ENCODE assay signal across 1 cellular context in the genomic region with DNA sequence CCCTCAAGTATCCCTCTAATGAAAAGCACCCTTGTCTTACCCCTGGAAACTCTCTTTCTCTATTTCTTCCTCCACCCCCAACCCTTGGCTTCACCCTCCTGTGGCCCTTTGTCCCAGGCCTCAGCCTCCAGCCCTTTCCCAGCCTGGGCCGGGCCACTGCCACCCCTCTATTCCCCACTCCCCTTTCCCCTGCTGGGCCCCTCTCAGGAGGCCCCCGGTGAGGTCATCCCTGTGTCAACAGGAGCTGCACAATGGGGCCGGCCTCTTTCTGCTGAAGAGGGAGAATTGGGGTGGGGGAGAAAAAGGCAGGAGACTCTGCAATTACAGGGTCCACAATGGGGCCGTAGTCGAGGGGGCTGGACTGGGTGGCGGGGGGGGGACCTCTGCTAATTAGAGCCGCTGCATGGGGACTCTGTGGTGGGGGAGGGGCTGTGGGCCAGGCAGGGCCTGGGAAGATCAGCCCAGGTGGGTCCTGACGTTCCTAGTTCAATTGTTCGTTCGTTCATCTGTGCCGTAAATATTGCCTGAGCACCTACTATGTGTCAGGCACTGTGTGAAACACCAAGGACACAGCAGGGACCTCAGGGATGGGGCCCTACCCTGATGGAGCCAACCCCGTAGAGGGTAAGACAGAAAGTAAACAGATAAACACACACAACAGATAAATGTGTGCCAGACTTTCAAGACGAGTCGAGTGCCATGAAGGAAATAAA.
TF ChIP-seq lines count a peak whose summit lies in the region.

No MANE protein-coding gene starts in this region.

TF ChIP-seq in HepG2, 621 proteins besides CTCF, POLR2A, EP300 and RAD21 (continued from another document and continues in another):
- TF ChIP-seq ZNF205 (CRISPR knock-in tag; IDR thresholded peaks at IDR 0.05) (no peak), KMT2B (CRISPR knock-in tag; IDR thresholded peaks at IDR 0.05) (no peak), SETDB1 (CRISPR knock-in tag; IDR thresholded peaks at IDR 0.05; ENCODE audit: borderline replicate concordance) (no peak), ZNF234 (CRISPR knock-in tag; conservative IDR thresholded peaks at IDR 0.05) (no peak), RCOR2 (CRISPR knock-in tag; IDR thresholded peaks at IDR 0.05) (no peak), ZNF543 (CRISPR knock-in tag; IDR thresholded peaks at IDR 0.05) (no peak), ZNF207 (IDR thresholded peaks at IDR 0.05; ENCODE audit: borderline replicate concordance) (no peak), SNAPC2 (CRISPR knock-in tag; IDR thresholded peaks at IDR 0.05) (no peak), DMAP1 (CRISPR knock-in tag; IDR thresholded peaks at IDR 0.05) (peak; percentile 33; the same call in 1 of the 2 replicates), FOXJ3 (CRISPR knock-in tag; IDR thresholded peaks at IDR 0.05; ENCODE audit: borderline replicate concordance) (no peak), NONO (IDR thresholded peaks at IDR 0.05) (no peak), NONO (CRISPR knock-in tag; conservative IDR thresholded peaks at IDR 0.05) (0 out of 2 replicates have a peak, but pooled peaks have one; percentile 58), MEIS2 (CRISPR knock-in tag; IDR thresholded peaks at IDR 0.05) (no peak), MBNL3 (CRISPR knock-in tag; conservative IDR thresholded peaks at IDR 0.05) (no peak), CC2D1A (CRISPR knock-in tag; IDR thresholded peaks at IDR 0.05) (no peak), ZMYM4 (CRISPR knock-in tag; IDR thresholded peaks at IDR 0.05) (no peak), SRSF9 (IDR thresholded peaks at IDR 0.05; ENCODE audit: borderline replicate concordance, insufficient read depth, low read depth, low read length, poor library complexity, severe bottlenecking) (no peak), SALL1 (CRISPR knock-in tag; IDR thresholded peaks at IDR 0.05) (no peak), SMARCE1 (IDR thresholded peaks at IDR 0.05; ENCODE audit: borderline replicate concordance) (no peak), GABPB1 (CRISPR knock-in tag; IDR thresholded peaks at IDR 0.05) (peak; percentile 39; the same call in 1 of the 2 replicates), JDP2 (CRISPR knock-in tag; IDR thresholded peaks at IDR 0.05; ENCODE audit: borderline replicate concordance) (no peak), HES4 (CRISPR knock-in tag; IDR thresholded peaks at IDR 0.05; ENCODE audit: borderline replicate concordance) (no peak), ZNF569 (CRISPR knock-in tag; IDR thresholded peaks at IDR 0.05; ENCODE audit: borderline replicate concordance) (no peak), ZNF431 (CRISPR knock-in tag; IDR thresholded peaks at IDR 0.05; ENCODE audit: borderline replicate concordance, low read depth) (no peak), SRY (CRISPR knock-in tag; IDR thresholded peaks at IDR 0.05) (no peak), NFE2 (CRISPR knock-in tag; IDR thresholded peaks at IDR 0.05) (no peak), THYN1 (CRISPR knock-in tag; IDR thresholded peaks at IDR 0.05; ENCODE audit: borderline replicate concordance, low read depth) (no peak), IKZF1 (IDR thresholded peaks at IDR 0.05) (no peak), FOXK1 (CRISPR knock-in tag; IDR thresholded peaks at IDR 0.05; ENCODE audit: borderline replicate concordance, low read depth) (peak; percentile 56; the same call in 1 of the 2 replicates), NR2C2 (CRISPR knock-in tag; IDR thresholded peaks at IDR 0.05; ENCODE audit: borderline replicate concordance) (peak; percentile 49; the same call in 1 of the 2 replicates), ZNF224 (CRISPR knock-in tag; IDR thresholded peaks at IDR 0.05) (no peak), ZFP82 (CRISPR knock-in tag; IDR thresholded peaks at IDR 0.05; ENCODE audit: borderline replicate concordance) (no peak), MYNN (CRISPR knock-in tag; IDR thresholded peaks at IDR 0.05; ENCODE audit: low read depth) (no peak)
- TF ChIP-seq, protein P1, sequence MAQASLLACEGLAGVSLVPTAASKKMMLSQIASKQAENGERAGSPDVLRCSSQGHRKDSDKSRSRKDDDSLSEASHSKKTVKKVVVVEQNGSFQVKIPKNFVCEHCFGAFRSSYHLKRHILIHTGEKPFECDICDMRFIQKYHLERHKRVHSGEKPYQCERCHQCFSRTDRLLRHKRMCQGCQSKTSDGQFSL (CRISPR knock-in tag; IDR thresholded peaks at IDR 0.05): no peak
- TF ChIP-seq, protein P2, sequence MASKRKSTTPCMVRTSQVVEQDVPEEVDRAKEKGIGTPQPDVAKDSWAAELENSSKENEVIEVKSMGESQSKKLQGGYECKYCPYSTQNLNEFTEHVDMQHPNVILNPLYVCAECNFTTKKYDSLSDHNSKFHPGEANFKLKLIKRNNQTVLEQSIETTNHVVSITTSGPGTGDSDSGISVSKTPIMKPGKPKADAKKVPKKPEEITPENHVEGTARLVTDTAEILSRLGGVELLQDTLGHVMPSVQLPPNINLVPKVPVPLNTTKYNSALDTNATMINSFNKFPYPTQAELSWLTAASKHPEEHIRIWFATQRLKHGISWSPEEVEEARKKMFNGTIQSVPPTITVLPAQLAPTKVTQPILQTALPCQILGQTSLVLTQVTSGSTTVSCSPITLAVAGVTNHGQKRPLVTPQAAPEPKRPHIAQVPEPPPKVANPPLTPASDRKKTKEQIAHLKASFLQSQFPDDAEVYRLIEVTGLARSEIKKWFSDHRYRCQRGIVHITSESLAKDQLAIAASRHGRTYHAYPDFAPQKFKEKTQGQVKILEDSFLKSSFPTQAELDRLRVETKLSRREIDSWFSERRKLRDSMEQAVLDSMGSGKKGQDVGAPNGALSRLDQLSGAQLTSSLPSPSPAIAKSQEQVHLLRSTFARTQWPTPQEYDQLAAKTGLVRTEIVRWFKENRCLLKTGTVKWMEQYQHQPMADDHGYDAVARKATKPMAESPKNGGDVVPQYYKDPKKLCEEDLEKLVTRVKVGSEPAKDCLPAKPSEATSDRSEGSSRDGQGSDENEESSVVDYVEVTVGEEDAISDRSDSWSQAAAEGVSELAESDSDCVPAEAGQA (IDR thresholded peaks at IDR 0.05; ENCODE audit: low read depth): no peak
- TF ChIP-seq, protein P2 (CRISPR knock-in tag; IDR thresholded peaks at IDR 0.05; ENCODE audit: borderline replicate concordance): no peak
- TF ChIP-seq, protein P3, sequence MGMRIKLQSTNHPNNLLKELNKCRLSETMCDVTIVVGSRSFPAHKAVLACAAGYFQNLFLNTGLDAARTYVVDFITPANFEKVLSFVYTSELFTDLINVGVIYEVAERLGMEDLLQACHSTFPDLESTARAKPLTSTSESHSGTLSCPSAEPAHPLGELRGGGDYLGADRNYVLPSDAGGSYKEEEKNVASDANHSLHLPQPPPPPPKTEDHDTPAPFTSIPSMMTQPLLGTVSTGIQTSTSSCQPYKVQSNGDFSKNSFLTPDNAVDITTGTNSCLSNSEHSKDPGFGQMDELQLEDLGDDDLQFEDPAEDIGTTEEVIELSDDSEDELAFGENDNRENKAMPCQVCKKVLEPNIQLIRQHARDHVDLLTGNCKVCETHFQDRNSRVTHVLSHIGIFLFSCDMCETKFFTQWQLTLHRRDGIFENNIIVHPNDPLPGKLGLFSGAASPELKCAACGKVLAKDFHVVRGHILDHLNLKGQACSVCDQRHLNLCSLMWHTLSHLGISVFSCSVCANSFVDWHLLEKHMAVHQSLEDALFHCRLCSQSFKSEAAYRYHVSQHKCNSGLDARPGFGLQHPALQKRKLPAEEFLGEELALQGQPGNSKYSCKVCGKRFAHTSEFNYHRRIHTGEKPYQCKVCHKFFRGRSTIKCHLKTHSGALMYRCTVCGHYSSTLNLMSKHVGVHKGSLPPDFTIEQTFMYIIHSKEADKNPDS (CRISPR knock-in tag; IDR thresholded peaks at IDR 0.05): no peak
- TF ChIP-seq, protein P4, sequence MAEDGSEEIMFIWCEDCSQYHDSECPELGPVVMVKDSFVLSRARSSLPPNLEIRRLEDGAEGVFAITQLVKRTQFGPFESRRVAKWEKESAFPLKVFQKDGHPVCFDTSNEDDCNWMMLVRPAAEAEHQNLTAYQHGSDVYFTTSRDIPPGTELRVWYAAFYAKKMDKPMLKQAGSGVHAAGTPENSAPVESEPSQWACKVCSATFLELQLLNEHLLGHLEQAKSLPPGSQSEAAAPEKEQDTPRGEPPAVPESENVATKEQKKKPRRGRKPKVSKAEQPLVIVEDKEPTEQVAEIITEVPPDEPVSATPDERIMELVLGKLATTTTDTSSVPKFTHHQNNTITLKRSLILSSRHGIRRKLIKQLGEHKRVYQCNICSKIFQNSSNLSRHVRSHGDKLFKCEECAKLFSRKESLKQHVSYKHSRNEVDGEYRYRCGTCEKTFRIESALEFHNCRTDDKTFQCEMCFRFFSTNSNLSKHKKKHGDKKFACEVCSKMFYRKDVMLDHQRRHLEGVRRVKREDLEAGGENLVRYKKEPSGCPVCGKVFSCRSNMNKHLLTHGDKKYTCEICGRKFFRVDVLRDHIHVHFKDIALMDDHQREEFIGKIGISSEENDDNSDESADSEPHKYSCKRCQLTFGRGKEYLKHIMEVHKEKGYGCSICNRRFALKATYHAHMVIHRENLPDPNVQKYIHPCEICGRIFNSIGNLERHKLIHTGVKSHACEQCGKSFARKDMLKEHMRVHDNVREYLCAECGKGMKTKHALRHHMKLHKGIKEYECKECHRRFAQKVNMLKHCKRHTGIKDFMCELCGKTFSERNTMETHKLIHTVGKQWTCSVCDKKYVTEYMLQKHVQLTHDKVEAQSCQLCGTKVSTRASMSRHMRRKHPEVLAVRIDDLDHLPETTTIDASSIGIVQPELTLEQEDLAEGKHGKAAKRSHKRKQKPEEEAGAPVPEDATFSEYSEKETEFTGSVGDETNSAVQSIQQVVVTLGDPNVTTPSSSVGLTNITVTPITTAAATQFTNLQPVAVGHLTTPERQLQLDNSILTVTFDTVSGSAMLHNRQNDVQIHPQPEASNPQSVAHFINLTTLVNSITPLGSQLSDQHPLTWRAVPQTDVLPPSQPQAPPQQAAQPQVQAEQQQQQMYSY (CRISPR knock-in tag; IDR thresholded peaks at IDR 0.05): no peak
- TF ChIP-seq, protein P5, sequence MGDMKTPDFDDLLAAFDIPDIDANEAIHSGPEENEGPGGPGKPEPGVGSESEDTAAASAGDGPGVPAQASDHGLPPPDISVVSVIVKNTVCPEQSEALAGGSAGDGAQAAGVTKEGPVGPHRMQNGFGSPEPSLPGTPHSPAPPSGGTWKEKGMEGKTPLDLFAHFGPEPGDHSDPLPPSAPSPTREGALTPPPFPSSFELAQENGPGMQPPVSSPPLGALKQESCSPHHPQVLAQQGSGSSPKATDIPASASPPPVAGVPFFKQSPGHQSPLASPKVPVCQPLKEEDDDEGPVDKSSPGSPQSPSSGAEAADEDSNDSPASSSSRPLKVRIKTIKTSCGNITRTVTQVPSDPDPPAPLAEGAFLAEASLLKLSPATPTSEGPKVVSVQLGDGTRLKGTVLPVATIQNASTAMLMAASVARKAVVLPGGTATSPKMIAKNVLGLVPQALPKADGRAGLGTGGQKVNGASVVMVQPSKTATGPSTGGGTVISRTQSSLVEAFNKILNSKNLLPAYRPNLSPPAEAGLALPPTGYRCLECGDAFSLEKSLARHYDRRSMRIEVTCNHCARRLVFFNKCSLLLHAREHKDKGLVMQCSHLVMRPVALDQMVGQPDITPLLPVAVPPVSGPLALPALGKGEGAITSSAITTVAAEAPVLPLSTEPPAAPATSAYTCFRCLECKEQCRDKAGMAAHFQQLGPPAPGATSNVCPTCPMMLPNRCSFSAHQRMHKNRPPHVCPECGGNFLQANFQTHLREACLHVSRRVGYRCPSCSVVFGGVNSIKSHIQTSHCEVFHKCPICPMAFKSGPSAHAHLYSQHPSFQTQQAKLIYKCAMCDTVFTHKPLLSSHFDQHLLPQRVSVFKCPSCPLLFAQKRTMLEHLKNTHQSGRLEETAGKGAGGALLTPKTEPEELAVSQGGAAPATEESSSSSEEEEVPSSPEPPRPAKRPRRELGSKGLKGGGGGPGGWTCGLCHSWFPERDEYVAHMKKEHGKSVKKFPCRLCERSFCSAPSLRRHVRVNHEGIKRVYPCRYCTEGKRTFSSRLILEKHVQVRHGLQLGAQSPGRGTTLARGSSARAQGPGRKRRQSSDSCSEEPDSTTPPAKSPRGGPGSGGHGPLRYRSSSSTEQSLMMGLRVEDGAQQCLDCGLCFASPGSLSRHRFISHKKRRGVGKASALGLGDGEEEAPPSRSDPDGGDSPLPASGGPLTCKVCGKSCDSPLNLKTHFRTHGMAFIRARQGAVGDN (CRISPR knock-in tag; IDR thresholded peaks at IDR 0.05): peak; percentile 76
- TF ChIP-seq, protein P6, sequence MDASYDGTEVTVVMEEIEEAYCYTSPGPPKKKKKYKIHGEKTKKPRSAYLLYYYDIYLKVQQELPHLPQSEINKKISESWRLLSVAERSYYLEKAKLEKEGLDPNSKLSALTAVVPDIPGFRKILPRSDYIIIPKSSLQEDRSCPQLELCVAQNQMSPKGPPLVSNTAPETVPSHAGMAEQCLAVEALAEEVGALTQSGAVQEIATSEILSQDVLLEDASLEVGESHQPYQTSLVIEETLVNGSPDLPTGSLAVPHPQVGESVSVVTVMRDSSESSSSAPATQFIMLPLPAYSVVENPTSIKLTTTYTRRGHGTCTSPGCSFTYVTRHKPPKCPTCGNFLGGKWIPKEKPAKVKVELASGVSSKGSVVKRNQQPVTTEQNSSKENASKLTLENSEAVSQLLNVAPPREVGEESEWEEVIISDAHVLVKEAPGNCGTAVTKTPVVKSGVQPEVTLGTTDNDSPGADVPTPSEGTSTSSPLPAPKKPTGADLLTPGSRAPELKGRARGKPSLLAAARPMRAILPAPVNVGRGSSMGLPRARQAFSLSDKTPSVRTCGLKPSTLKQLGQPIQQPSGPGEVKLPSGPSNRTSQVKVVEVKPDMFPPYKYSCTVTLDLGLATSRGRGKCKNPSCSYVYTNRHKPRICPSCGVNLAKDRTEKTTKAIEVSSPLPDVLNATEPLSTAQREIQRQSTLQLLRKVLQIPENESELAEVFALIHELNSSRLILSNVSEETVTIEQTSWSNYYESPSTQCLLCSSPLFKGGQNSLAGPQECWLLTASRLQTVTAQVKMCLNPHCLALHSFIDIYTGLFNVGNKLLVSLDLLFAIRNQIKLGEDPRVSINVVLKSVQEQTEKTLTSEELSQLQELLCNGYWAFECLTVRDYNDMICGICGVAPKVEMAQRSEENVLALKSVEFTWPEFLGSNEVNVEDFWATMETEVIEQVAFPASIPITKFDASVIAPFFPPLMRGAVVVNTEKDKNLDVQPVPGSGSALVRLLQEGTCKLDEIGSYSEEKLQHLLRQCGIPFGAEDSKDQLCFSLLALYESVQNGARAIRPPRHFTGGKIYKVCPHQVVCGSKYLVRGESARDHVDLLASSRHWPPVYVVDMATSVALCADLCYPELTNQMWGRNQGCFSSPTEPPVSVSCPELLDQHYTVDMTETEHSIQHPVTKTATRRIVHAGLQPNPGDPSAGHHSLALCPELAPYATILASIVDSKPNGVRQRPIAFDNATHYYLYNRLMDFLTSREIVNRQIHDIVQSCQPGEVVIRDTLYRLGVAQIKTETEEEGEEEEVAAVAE (CRISPR knock-in tag; IDR thresholded peaks at IDR 0.05; ENCODE audit: borderline replicate concordance): peak; percentile 70; the same call in 1 of the 2 replicates
